ENCODE assay signal across 1 cellular context in the genomic region with DNA sequence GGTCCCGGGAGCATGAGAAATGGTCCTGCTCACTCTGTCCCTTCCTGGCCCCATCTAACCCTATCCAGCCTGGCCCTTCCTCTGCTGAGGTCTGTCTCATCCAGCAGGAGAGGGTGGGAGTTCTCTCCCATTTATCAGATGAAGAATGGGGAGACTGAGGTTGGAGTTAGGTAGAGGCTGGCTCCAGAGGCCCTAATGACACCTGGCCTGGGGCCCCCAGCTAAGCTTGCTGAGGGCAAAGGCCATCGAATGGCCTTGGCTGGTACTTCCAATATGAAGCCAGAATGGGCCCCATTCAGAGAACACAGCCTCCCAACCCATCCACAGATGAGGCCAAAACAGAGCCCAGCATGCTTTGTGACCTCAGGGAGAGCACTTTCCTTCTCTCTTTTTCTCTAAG.
TF ChIP-seq lines count a peak whose summit lies in the region.

No MANE protein-coding gene starts in this region.

TF ChIP-seq in HepG2, 621 proteins besides CTCF, POLR2A, EP300 and RAD21 (continued from another document):
- TF ChIP-seq, protein P1, sequence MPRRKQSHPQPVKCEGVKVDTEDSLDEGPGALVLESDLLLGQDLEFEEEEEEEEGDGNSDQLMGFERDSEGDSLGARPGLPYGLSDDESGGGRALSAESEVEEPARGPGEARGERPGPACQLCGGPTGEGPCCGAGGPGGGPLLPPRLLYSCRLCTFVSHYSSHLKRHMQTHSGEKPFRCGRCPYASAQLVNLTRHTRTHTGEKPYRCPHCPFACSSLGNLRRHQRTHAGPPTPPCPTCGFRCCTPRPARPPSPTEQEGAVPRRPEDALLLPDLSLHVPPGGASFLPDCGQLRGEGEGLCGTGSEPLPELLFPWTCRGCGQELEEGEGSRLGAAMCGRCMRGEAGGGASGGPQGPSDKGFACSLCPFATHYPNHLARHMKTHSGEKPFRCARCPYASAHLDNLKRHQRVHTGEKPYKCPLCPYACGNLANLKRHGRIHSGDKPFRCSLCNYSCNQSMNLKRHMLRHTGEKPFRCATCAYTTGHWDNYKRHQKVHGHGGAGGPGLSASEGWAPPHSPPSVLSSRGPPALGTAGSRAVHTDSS (CRISPR knock-in tag; conservative IDR thresholded peaks at IDR 0.05), result no peak
- TF ChIP-seq, protein P2, sequence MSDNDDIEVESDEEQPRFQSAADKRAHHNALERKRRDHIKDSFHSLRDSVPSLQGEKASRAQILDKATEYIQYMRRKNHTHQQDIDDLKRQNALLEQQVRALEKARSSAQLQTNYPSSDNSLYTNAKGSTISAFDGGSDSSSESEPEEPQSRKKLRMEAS (IDR thresholded peaks at IDR 0.05), result peak; percentile 25; the same call in 1 of the 2 replicates
